28 cellular contexts compared by ENCODE assay signal in the genomic region with DNA sequence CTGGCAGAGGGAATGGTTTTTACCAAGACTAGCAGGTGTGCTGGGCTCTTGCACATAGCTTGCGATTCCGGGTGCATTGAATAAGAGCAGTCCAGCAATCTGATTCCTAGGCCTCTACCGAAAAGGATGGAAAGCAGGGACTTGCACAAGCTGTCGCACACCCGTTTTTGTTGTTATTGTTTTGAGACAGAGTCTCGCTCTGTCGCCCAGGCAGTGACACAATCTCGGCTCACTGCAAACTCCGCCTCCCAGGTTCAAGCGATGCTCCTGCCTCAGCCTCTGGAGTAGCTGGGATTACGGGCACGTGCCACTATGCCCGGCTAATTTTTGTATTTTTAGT. TPM values are rescaled to one million over a fixed set of nuclear protein-coding genes. Genes with fewer than 3 reads are reported as not detected.
"Had no signal": no experiment of that assay in that cellular context is flagged by ENCODE, and none has a peak within 500 bp of the region (broad histone marks: within the 10 kb centered on the region; RNA-seq: fewer than 3 reads in every experiment).

No MANE protein-coding gene starts in this region.

- H3K9me3 ChIP-seq: adrenal gland, MG63, Peyer's patch, SJSA1 had no signal

- H3K27ac Mint-ChIP-seq: activated CD8-positive, alpha-beta T cell treated with anti-CD3 and anti-CD28 coated beads, Interleukin-2, amount 10 ng/mL, durations not matched to agents 7 days and 5 days; activated naive CD8-positive, alpha-beta T cell treated with anti-CD3 and anti-CD28 coated beads, Interleukin-2, amount 10 ng/mL, durations not matched to agents 7 days and 5 days; T-helper 1 cell treated with Interleukin-12 subunit alpha and Interleukin-12 subunit beta and Interleukin-4 antibody, amounts not matched to agents 30 μg/mL and 1 μg/mL, for 36 hours; WTC11 had no signal

- H3K27ac ChIP-seq: adrenal gland, Peyer's patch, RWPE1, SJSA1 had no signal

- FAIRE-seq: colon had no signal

- ATAC-seq: activated CD8-positive, alpha-beta T cell treated with anti-CD3 and anti-CD28 coated beads, Interleukin-2, amount 10 ng/mL, durations not matched to agents 7 days and 5 days; activated T-cell treated with anti-CD3 and anti-CD28 coated beads, Interleukin-2, amount 50 U/mL, for 4 hours; WTC11 had no signal

- H3K4me3 Mint-ChIP-seq: activated CD8-positive, alpha-beta T cell treated with anti-CD3 and anti-CD28 coated beads, Interleukin-2, amount 10 ng/mL, durations not matched to agents 7 days and 5 days; activated naive CD8-positive, alpha-beta T cell treated with anti-CD3 and anti-CD28 coated beads, Interleukin-2, amount 10 ng/mL, durations not matched to agents 7 days and 5 days; activated T-cell treated with anti-CD3 and anti-CD28 coated beads, Interleukin-2, amount 50 U/mL, for 4 hours; T-helper 1 cell treated with Interleukin-12 subunit alpha and Interleukin-12 subunit beta and Interleukin-4 antibody, amounts not matched to agents 30 μg/mL and 1 μg/mL, for 36 hours; WTC11 had no signal

- H3K36me3 Mint-ChIP-seq: activated naive CD8-positive, alpha-beta T cell treated with anti-CD3 and anti-CD28 coated beads, Interleukin-2, amount 10 ng/mL, durations not matched to agents 7 days and 5 days; WTC11 had no signal

- DNase-seq: activated CD4-positive, alpha-beta T cell treated with anti-CD3 and anti-CD28 coated beads for 48 hours; activated CD4-positive, alpha-beta T cell treated with anti-CD3 and anti-CD28 coated beads, Interleukin-2, amount 50 U/mL, for 4 hours; activated CD4-positive, CD25-positive, alpha-beta regulatory T cell treated with anti-CD3 and anti-CD28 coated beads, Interleukin-2, amount 50 U/mL, for 72 hours; activated CD8-positive, alpha-beta T cell treated with anti-CD3 and anti-CD28 coated beads, Interleukin-2, amount 10 ng/mL, durations not matched to agents 7 days and 5 days; activated gamma-delta T cell; activated naive CD4-positive, alpha-beta T cell treated with anti-CD3 and anti-CD28 coated beads, Interleukin-2, amount 50 U/mL, for 16 hours; activated naive CD8-positive, alpha-beta T cell treated with anti-CD3 and anti-CD28 coated beads, Interleukin-2, amount 10 ng/mL, durations not matched to agents 7 days and 5 days; activated T-cell treated with anti-CD3 and anti-CD28 coated beads, Interleukin-2, amount 50 U/mL, for 4 hours; adrenal gland; cerebellar nuclear complex; MG63; MV-4-11; NCI-H1092 treated with DMSO at 0.1 percent for 48 hours; NCI-H1417 treated with DMSO at 0.1 percent for 48 hours; NCI-H1694; NCI-H2029; NCI-H226; NK-92 treated with Interleukin-12 subunit alpha and Interleukin-12 subunit beta, amount 100 ng/mL, for 24 hours; OCI-M1; Peyer's patch; Right ventricle myocardium superior had no signal

- H3K4me1 ChIP-seq: adrenal gland, Peyer's patch, SJSA1 had no signal

- H3K4me3 ChIP-seq: adrenal gland, MG63, Peyer's patch, SJSA1 had no signal

- H3K27me3 ChIP-seq: MG63, Peyer's patch, SJSA1 had no signal

- H3K4me1 Mint-ChIP-seq: WTC11 had no signal

- H3K36me3 ChIP-seq: adrenal gland, MG63, Peyer's patch, SJSA1 had no signal

- H3K9me3 Mint-ChIP-seq: activated naive CD8-positive, alpha-beta T cell treated with anti-CD3 and anti-CD28 coated beads, Interleukin-2, amount 10 ng/mL, durations not matched to agents 7 days and 5 days; activated T-cell treated with anti-CD3 and anti-CD28 coated beads, Interleukin-2, amount 50 U/mL, for 4 hours; T-helper 1 cell treated with Interleukin-12 subunit alpha and Interleukin-12 subunit beta and Interleukin-4 antibody, amounts not matched to agents 30 μg/mL and 1 μg/mL, for 36 hours; WTC11 had no signal

- H3K27me3 Mint-ChIP-seq: activated naive CD8-positive, alpha-beta T cell treated with anti-CD3 and anti-CD28 coated beads, Interleukin-2, amount 10 ng/mL, durations not matched to agents 7 days and 5 days had no signal

RNA-seq across cellular contexts. Expression of gene EBI3, which starts 5.5 kb away (rescaled TPM):
- total RNA-seq: activated CD8-positive, alpha-beta T cell treated with anti-CD3 and anti-CD28 coated beads, Interleukin-2, amount 10 ng/mL, durations not matched to agents 7 days and 5 days; cardiac septum; SJSA1 had no signal

RNA-seq across cellular contexts. Expression of gene SHD, which starts 44.2 kb away (rescaled TPM):
- total RNA-seq: activated CD8-positive, alpha-beta T cell treated with anti-CD3 and anti-CD28 coated beads, Interleukin-2, amount 10 ng/mL, durations not matched to agents 7 days and 5 days; activated naive CD8-positive, alpha-beta T cell treated with anti-CD3 and anti-CD28 coated beads, Interleukin-2, amount 10 ng/mL, durations not matched to agents 7 days and 5 days; activated T-cell treated with anti-CD3 and anti-CD28 coated beads, Interleukin-2, amount 50 U/mL, for 4 hours; cardiac septum; NCI-H460; Right ventricle myocardium superior; SJSA1 had no signal
